In genomic region chr19:47098608-47099007, GRCh38 we compare ENCODE assay signal across 1 cellular context.
TF ChIP-seq lines count a peak whose summit lies in the region.

No MANE protein-coding gene starts in this region.

TF ChIP-seq in WTC11, 78 proteins besides CTCF, POLR2A, EP300 and RAD21 (continued from another document):
- no peak for TF ChIP-seq AFF4 (CRISPR knock-in tag; IDR thresholded peaks at IDR 0.05; ENCODE audit: borderline replicate concordance)
- no peak for TF ChIP-seq SMAD3 (CRISPR knock-in tag; IDR thresholded peaks at IDR 0.05; ENCODE audit: borderline replicate concordance)
- no peak for TF ChIP-seq CBFB (CRISPR knock-in tag; IDR thresholded peaks at IDR 0.05; ENCODE audit: low read depth)
- TF ChIP-seq TCF7 (CRISPR knock-in tag; IDR thresholded peaks at IDR 0.05; ENCODE audit: low read depth): no peak
- no peak for TF ChIP-seq IRF2 (CRISPR knock-in tag; IDR thresholded peaks at IDR 0.05; ENCODE audit: borderline replicate concordance, low read depth)
- no peak for TF ChIP-seq E2F1 (CRISPR knock-in tag; IDR thresholded peaks at IDR 0.05)
- no peak for TF ChIP-seq NFE2L1 (CRISPR knock-in tag; IDR thresholded peaks at IDR 0.05)
- no peak for TF ChIP-seq ARID4B (CRISPR knock-in tag; IDR thresholded peaks at IDR 0.05; ENCODE audit: borderline replicate concordance)
- TF ChIP-seq RORB (CRISPR knock-in tag; IDR thresholded peaks at IDR 0.05): no peak
